In the genomic region with DNA sequence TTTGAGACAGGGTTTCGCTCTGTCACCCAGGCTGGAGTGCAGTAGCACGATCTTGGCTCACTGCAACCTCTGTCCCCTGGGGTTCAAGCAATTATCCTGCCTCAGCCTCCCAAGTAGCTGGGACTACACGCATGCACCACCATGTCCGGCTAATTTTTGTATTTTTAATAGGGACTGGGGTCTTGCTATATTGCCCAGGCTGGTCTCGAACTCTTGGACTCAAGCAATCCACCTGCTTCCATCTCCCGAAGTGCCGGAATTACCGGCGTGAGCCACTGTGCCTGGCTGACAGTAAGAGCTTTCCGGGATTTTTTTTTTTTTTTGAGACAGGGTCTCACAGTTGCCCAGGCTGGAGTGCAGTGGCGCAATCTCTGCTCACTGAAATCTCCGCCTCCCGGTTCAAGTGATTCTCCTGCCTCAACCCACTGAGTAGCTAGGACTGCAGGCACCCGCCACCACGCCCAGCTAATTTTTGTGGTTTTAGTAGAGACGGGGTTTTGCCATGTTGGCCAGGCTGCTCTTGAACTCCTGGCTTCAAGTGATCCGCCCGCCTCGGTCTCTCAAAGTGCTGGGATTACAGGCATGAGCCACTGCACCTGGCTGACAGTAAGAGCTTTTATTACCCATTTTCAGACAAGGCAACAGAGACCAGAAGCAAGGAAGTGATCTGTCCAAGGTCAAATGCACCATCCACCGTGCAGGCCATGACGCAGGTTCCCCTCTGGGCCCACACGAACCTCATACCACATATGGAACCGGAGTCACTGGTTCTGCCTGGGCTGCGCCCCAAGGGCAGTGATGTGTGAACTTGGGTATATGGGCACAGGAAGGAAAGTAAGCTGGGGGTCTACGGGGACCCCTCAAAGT, we compare ENCODE assay signal across 11 cellular contexts. TPM values are rescaled to one million over a fixed set of nuclear protein-coding genes. Genes with fewer than 3 reads are reported as not detected.
DNase-seq lines count a peak whose midpoint lies in the region; ATAC-seq and TF ChIP-seq lines count a peak whose summit lies in the region.
"Had no signal": no experiment of that assay in that cellular context is flagged by ENCODE, and none has a peak within 500 bp of the region (broad histone marks: within the 10 kb centered on the region; RNA-seq: fewer than 3 reads in every experiment).

No MANE protein-coding gene starts in this region.

- ATAC-seq in activated B cell treated with CpG ODN at 0.5 μM for 24 hours (ENCODE audit: low read depth): peak; percentile 33
- ATAC-seq in GM19035 (IDR thresholded peaks at IDR 0.05; ENCODE audit: unreplicated experiment): no peak
- no peak for ATAC-seq in GM18502 (IDR thresholded peaks at IDR 0.05; ENCODE audit: poor library complexity, unreplicated experiment)
- ATAC-seq in GM21423 (IDR thresholded peaks at IDR 0.05; ENCODE audit: unreplicated experiment): no peak

- peaks cover 0 to 10% (median 3%) of the 10 kb centered on the region in 4 donors for H3K4me1 ChIP-seq in liver (ENCODE audit: control insufficient read depth in 4 of 4, insufficient read depth in 4 of 4, low read length in 3 of 4)

- DNase-seq in A172 (ENCODE audit: low spot score) (peak; percentile 59), DMS79 treated with DMSO at 0.1 percent for 48 hours (lab: John Stamatoyannopoulos, UW) (peak; percentile 69), activated B cell treated with CpG ODN at 0.5 μM for 24 hours (no peak), SW 1271 (lab: John Stamatoyannopoulos, UW) (no peak)
- DNase-seq: heart left ventricle, SHP77 treated with DMSO at 0.1 percent for 48 hours had no signal

- peaks cover 0 to 20% (median 6%) of the 10 kb centered on the region in 4 donors for H3K36me3 ChIP-seq in liver (ENCODE audit: control insufficient read depth in 4 of 4, insufficient read depth in 3 of 4, low read depth in 1 of 4, low read length in 3 of 4)

- H3K27ac ChIP-seq in liver (ENCODE audit: low read depth in 1 of 2, low read length in 2 of 2): peak overlapping the region; percentile 62 to 64

- peaks cover 21% of the 10 kb centered on the region for H3K36me3 Mint-ChIP-seq in activated B cell treated with CpG ODN at 0.5 μM for 24 hours (ENCODE audit: low read depth)

- peak overlapping the region; percentile 80 for H3K4me3 Mint-ChIP-seq in activated B cell treated with CpG ODN at 0.5 μM for 24 hours

- H3K27ac Mint-ChIP-seq in activated B cell treated with CpG ODN at 0.5 μM for 24 hours: peak overlapping the region; percentile 97

- H3K9me3 ChIP-seq in liver (ENCODE audit: control insufficient read depth in 4 of 4, low read length in 3 of 4): no peaks in the 10 kb centered on the region
- H3K9me3 ChIP-seq: heart left ventricle had no signal

- TF ChIP-seq CTCF in activated B cell treated with CpG ODN at 0.5 μM for 24 hours (IDR thresholded peaks at IDR 0.05): no peak
- TF ChIP-seq CTCF in liver (IDR thresholded peaks at IDR 0.05; ENCODE audit: low read depth, low read length, missing input control): no peak

- 91% methylated on average over 25 of the region's 25 CpGs for whole genome bisulfite sequencing in liver

- no peak overlapping the region for H3K4me3 ChIP-seq in liver (ENCODE audit: low read depth in 1 of 3, low read length in 3 of 3)

- CTCF ChIA-PET in activated B cell treated with CpG ODN at 0.5 μM for 24 hours (lab: Charles Lee): interaction anchor here (0.8 to 1.6 kb wide), 3 partner anchors 34 to 63 kb away, joined by 3 to 4 read pairs (median 4); a partner anchor contains a TSS

- no peaks in the 10 kb centered on the region for H3K27me3 ChIP-seq in liver (ENCODE audit: control insufficient read depth in 4 of 4, insufficient read depth in 4 of 4, low read length in 3 of 4)
- H3K27me3 ChIP-seq: heart left ventricle had no signal

- intact Hi-C loops in activated B cell treated with CpG ODN at 0.5 μM for 24 hours (cut with micrococcal nuclease): no loop called here

- POLR2A ChIA-PET in activated B cell treated with CpG ODN at 0.5 μM for 24 hours (lab: Charles Lee): interaction anchor here (0.5 to 7.1 kb wide), 10 partner anchors 11 to 78 kb away, joined by 3 to 107 read pairs (median 8); a partner anchor contains a TSS

- H3K4me1 Mint-ChIP-seq in activated B cell treated with CpG ODN at 0.5 μM for 24 hours: peaks cover 85% of the 10 kb centered on the region

- H3K9me3 Mint-ChIP-seq in activated B cell treated with CpG ODN at 0.5 μM for 24 hours: no peaks in the 10 kb centered on the region

- no peak overlapping the region for H3K9ac ChIP-seq in liver (ENCODE audit: low read depth in 1 of 2, low read length in 2 of 2)

- H3K27me3 Mint-ChIP-seq in activated B cell treated with CpG ODN at 0.5 μM for 24 hours: no peaks in the 10 kb centered on the region

- no peak for TF ChIP-seq RAD21 in liver (IDR thresholded peaks at IDR 0.05)

TF ChIP-seq in liver, 16 proteins besides CTCF, POLR2A, EP300 and RAD21 (continues in another document):
- TF ChIP-seq, protein P1, sequence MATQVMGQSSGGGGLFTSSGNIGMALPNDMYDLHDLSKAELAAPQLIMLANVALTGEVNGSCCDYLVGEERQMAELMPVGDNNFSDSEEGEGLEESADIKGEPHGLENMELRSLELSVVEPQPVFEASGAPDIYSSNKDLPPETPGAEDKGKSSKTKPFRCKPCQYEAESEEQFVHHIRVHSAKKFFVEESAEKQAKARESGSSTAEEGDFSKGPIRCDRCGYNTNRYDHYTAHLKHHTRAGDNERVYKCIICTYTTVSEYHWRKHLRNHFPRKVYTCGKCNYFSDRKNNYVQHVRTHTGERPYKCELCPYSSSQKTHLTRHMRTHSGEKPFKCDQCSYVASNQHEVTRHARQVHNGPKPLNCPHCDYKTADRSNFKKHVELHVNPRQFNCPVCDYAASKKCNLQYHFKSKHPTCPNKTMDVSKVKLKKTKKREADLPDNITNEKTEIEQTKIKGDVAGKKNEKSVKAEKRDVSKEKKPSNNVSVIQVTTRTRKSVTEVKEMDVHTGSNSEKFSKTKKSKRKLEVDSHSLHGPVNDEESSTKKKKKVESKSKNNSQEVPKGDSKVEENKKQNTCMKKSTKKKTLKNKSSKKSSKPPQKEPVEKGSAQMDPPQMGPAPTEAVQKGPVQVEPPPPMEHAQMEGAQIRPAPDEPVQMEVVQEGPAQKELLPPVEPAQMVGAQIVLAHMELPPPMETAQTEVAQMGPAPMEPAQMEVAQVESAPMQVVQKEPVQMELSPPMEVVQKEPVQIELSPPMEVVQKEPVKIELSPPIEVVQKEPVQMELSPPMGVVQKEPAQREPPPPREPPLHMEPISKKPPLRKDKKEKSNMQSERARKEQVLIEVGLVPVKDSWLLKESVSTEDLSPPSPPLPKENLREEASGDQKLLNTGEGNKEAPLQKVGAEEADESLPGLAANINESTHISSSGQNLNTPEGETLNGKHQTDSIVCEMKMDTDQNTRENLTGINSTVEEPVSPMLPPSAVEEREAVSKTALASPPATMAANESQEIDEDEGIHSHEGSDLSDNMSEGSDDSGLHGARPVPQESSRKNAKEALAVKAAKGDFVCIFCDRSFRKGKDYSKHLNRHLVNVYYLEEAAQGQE (IDR thresholded peaks at IDR 0.05): no peak
- no peak for TF ChIP-seq HNF4G (IDR thresholded peaks at IDR 0.05)
- no peak for TF ChIP-seq JUND (IDR thresholded peaks at IDR 0.05)
- no peak for TF ChIP-seq FOXA1 (IDR thresholded peaks at IDR 0.05)
- TF ChIP-seq GABPA (IDR thresholded peaks at IDR 0.05 in 1 of 2, conservative IDR thresholded peaks at IDR 0.05 in 1 of 2): no peak
- TF ChIP-seq YY1 (IDR thresholded peaks at IDR 0.05): no peak
- no peak for TF ChIP-seq FOXA2 (IDR thresholded peaks at IDR 0.05)
- TF ChIP-seq, protein P2, sequence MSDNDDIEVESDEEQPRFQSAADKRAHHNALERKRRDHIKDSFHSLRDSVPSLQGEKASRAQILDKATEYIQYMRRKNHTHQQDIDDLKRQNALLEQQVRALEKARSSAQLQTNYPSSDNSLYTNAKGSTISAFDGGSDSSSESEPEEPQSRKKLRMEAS (IDR thresholded peaks at IDR 0.05): no peak
- no peak for TF ChIP-seq HNF4A (conservative IDR thresholded peaks at IDR 0.05)
- no peak for TF ChIP-seq NR2F2 (IDR thresholded peaks at IDR 0.05)
- TF ChIP-seq SP1 (IDR thresholded peaks at IDR 0.05): no peak
- TF ChIP-seq, protein P3, sequence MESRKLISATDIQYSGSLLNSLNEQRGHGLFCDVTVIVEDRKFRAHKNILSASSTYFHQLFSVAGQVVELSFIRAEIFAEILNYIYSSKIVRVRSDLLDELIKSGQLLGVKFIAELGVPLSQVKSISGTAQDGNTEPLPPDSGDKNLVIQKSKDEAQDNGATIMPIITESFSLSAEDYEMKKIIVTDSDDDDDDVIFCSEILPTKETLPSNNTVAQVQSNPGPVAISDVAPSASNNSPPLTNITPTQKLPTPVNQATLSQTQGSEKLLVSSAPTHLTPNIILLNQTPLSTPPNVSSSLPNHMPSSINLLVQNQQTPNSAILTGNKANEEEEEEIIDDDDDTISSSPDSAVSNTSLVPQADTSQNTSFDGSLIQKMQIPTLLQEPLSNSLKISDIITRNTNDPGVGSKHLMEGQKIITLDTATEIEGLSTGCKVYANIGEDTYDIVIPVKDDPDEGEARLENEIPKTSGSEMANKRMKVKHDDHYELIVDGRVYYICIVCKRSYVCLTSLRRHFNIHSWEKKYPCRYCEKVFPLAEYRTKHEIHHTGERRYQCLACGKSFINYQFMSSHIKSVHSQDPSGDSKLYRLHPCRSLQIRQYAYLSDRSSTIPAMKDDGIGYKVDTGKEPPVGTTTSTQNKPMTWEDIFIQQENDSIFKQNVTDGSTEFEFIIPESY (IDR thresholded peaks at IDR 0.05): no peak
- TF ChIP-seq, protein P4, sequence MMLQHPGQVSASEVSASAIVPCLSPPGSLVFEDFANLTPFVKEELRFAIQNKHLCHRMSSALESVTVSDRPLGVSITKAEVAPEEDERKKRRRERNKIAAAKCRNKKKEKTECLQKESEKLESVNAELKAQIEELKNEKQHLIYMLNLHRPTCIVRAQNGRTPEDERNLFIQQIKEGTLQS (IDR thresholded peaks at IDR 0.05): no peak

RNA-seq across cellular contexts. Expression of a gene that starts 21.0 kb away (rescaled TPM):
- total RNA-seq in A172 (2014; rRNA removed; shearing (Covaris generic)): 1.7 and 2.2 TPM in 2 replicates
- 19.0 and 19.9 TPM in 2 replicates for total RNA-seq in activated B cell treated with CpG ODN at 0.5 μM for 24 hours
- 1 to 10 TPM; 3.7 to 5.6 TPM for total RNA-seq in liver
- 1 to 10 TPM; 1.8 to 3.3 TPM for polyA plus RNA-seq in liver

RNA-seq across cellular contexts. Expression of a gene that starts 32.8 kb away (rescaled TPM):
- total RNA-seq in A172 (2014; rRNA removed; shearing (Covaris generic)): 41.3 and 41.6 TPM in 2 replicates
- 71.4 and 83.4 TPM in 2 replicates for total RNA-seq in activated B cell treated with CpG ODN at 0.5 μM for 24 hours
- total RNA-seq in liver: 10 to 100 TPM in 1 of 2 donors, 1 to 10 TPM in 1; 3.8 to 10.4 TPM
- polyA plus RNA-seq in liver: 1 to 10 TPM; 2.6 to 7.3 TPM

RNA-seq across cellular contexts. Expression of a gene that starts 42.8 kb away (rescaled TPM):
- total RNA-seq in A172 (2014; rRNA removed; shearing (Covaris generic)): not detected in 2 replicates
- total RNA-seq in activated B cell treated with CpG ODN at 0.5 μM for 24 hours (not detected in 2 replicates), liver (not detected)
- polyA plus RNA-seq in liver: not detected
- total RNA-seq: H7, heart left ventricle had no signal
- polyA plus RNA-seq: heart left ventricle had no signal

RNA-seq across cellular contexts. Expression of a gene that starts 46.5 kb away (rescaled TPM):
- 11.9 and 14.0 TPM in 2 replicates for total RNA-seq in A172 (2014; rRNA removed; shearing (Covaris generic))
- total RNA-seq in activated B cell treated with CpG ODN at 0.5 μM for 24 hours: 34.5 and 34.6 TPM in 2 replicates
- 1 to 10 TPM; 1.9 to 2.8 TPM for total RNA-seq in liver
- 1 to 10 TPM; 1.0 to 1.2 TPM for polyA plus RNA-seq in liver

RNA-seq across cellular contexts. Expression of a gene that starts 46.9 kb away (rescaled TPM):
- total RNA-seq in A172 (2014; rRNA removed; shearing (Covaris generic)): 1.1 and 2.7 TPM in 2 replicates
- 0.44 TPM in 1 of 2 replicates, not detected in the other for total RNA-seq in activated B cell treated with CpG ODN at 0.5 μM for 24 hours
- total RNA-seq in liver: not detected
- under 1 TPM in 1 of 2 donors, not detected in 1; 0.30 TPM for polyA plus RNA-seq in liver

Comparison
In these comparisons a context has a peak if more than half of its experiments do, and no peak if none do; other contexts are left out.
1. DNase-seq: peak in A172 (single experiment) and DMS79 treated with DMSO at 0.1 percent for 48 hours (single experiment); none in activated B cell treated with CpG ODN at 0.5 μM for 24 hours (single experiment) and SW 1271 (0 of 2).